Comparison of ENCODE assay signal across 8 cellular contexts in genomic region chr19:12774588-12775555, GRCh38. TPM values are rescaled to one million over a fixed set of nuclear protein-coding genes. Genes with fewer than 3 reads are reported as not detected.
DNase-seq lines count a peak whose midpoint lies in the region; ATAC-seq, FAIRE-seq and TF ChIP-seq lines count a peak whose summit lies in the region.

Gene HOOK2 (minus strand): TSS chr19:12775552. CDS start chr19:12775449, 103 bp downstream.

- WGBS in prostate gland, result 23% methylated on average over 29 of the region's 58 CpGs

- ATAC-seq in activated naive CD4-positive, alpha-beta T cell treated with anti-CD3 and anti-CD28 coated beads, Interleukin-2, amount 50 U/mL, for 72 hours, result no peak
- no peak for ATAC-seq in left cardiac atrium
- no peak for ATAC-seq in HG02870 (IDR thresholded peaks at IDR 0.05; ENCODE audit: unreplicated experiment)

- DNase-seq in activated CD4-positive, alpha-beta T cell treated with anti-CD3 and anti-CD28 coated beads, Interleukin-2, amount 10 ng/mL, durations not matched to agents 24 days and 14 days, result no peak
- DNase-seq in activated CD4-positive, alpha-beta T cell treated with anti-CD3 and anti-CD28 coated beads for 1 hour, result no peak
- DNase-seq in NCI-H2029 (lab: John Stamatoyannopoulos, UW), result peak; percentile 98
- DNase-seq in activated naive CD4-positive, alpha-beta T cell treated with anti-CD3 and anti-CD28 coated beads, Interleukin-2, amount 50 U/mL, for 72 hours (ENCODE audit: low spot score in 2 of 2), result no peak
- DNase-seq in left cardiac atrium, result no peak
- DNase-seq in prostate gland (ENCODE audit: low spot score), result peak; percentile 94
- no peak for DNase-seq in D721Med (ENCODE audit: insufficient read length, low spot score)

- peak within 1 kb of the TSS; percentile 96 for H3K27ac ChIP-seq in prostate gland

- TF ChIP-seq CTCF in prostate gland (IDR thresholded peaks at IDR 0.05) (no peak), D721Med (IDR thresholded peaks at IDR 0.05; ENCODE audit: insufficient read depth, missing control alignments) (no peak)

- peak within 1 kb of the TSS; percentile 70 for H3K27ac Mint-ChIP-seq in activated CD4-positive, alpha-beta T cell treated with anti-CD3 and anti-CD28 coated beads, Interleukin-2, amount 10 ng/mL, durations not matched to agents 24 days and 14 days
- H3K27ac Mint-ChIP-seq in activated naive CD4-positive, alpha-beta T cell treated with anti-CD3 and anti-CD28 coated beads, Interleukin-2, amount 50 U/mL, for 72 hours, result peak within 1 kb of the TSS; percentile 30 to 74

- H3K36me3 ChIP-seq in prostate gland, result no peaks in the 10 kb centered on the region

- peaks cover 3% of the 10 kb centered on the region for H3K4me1 ChIP-seq in prostate gland (replicated peaks)

- H3K36me3 Mint-ChIP-seq in activated CD4-positive, alpha-beta T cell treated with anti-CD3 and anti-CD28 coated beads, Interleukin-2, amount 10 ng/mL, durations not matched to agents 24 days and 14 days (ENCODE audit: low read depth), result no peaks in the 10 kb centered on the region
- peaks cover 0 to 5% of the 10 kb centered on the region in 2 donors for H3K36me3 Mint-ChIP-seq in activated naive CD4-positive, alpha-beta T cell treated with anti-CD3 and anti-CD28 coated beads, Interleukin-2, amount 50 U/mL, for 72 hours

- TF ChIP-seq POLR2A in prostate gland (IDR thresholded peaks at IDR 0.05), result no peak

- no peaks in the 10 kb centered on the region for H3K9me3 Mint-ChIP-seq in activated CD4-positive, alpha-beta T cell treated with anti-CD3 and anti-CD28 coated beads, Interleukin-2, amount 10 ng/mL, durations not matched to agents 24 days and 14 days
- H3K9me3 Mint-ChIP-seq in activated naive CD4-positive, alpha-beta T cell treated with anti-CD3 and anti-CD28 coated beads, Interleukin-2, amount 50 U/mL, for 72 hours, result no peaks in the 10 kb centered on the region

- no peak for FAIRE-seq in D721Med (lab: Jason Lieb, UNC)

- peaks cover 33% of the 10 kb centered on the region for H3K4me1 Mint-ChIP-seq in activated CD4-positive, alpha-beta T cell treated with anti-CD3 and anti-CD28 coated beads, Interleukin-2, amount 10 ng/mL, durations not matched to agents 24 days and 14 days

- intact Hi-C loops in activated CD4-positive, alpha-beta T cell treated with anti-CD3 and anti-CD28 coated beads, Interleukin-2, amount 10 ng/mL, durations not matched to agents 24 days and 14 days (cut with micrococcal nuclease), result loop anchor here (5.0 kb wide), 1 partner anchor 62 kb away; the partner anchor contains the start of gene MAST1
- intact Hi-C loops in left cardiac atrium (cut with DNase I), result no loop called here
- intact Hi-C loops in prostate gland (cut with DNase I), result loop anchor here (5.0 kb wide), 1 partner anchor 32 kb away; the partner anchor contains the start of gene RNASEH2A

- peak within 1 kb of the TSS; percentile 74 for H3K4me3 Mint-ChIP-seq in activated CD4-positive, alpha-beta T cell treated with anti-CD3 and anti-CD28 coated beads, Interleukin-2, amount 10 ng/mL, durations not matched to agents 24 days and 14 days

- H3K27me3 ChIP-seq in prostate gland (replicated peaks; ENCODE audit: insufficient read depth), result no peaks in the 10 kb centered on the region

- peak within 1 kb of the TSS; percentile 61 to 66 for H3K4me3 ChIP-seq in prostate gland

- H3K27me3 Mint-ChIP-seq in activated CD4-positive, alpha-beta T cell treated with anti-CD3 and anti-CD28 coated beads, Interleukin-2, amount 10 ng/mL, durations not matched to agents 24 days and 14 days, result no peaks in the 10 kb centered on the region

- no peaks in the 10 kb centered on the region for H3K9me3 ChIP-seq in prostate gland

RNA-seq across cellular contexts. Expression of gene HOOK2, which starts in this region (rescaled TPM):
- total RNA-seq in activated CD4-positive, alpha-beta T cell treated with anti-CD3 and anti-CD28 coated beads, Interleukin-2, amount 10 ng/mL, durations not matched to agents 24 days and 14 days, result 17.8 and 18.3 TPM in 2 replicates
- 10 to 100 TPM; 37.9 to 41.5 TPM for total RNA-seq in activated naive CD4-positive, alpha-beta T cell treated with anti-CD3 and anti-CD28 coated beads, Interleukin-2, amount 50 U/mL, for 72 hours
- total RNA-seq in left cardiac atrium (10 to 100 TPM; 16.8 to 28.8 TPM), prostate gland (100 to 1,000 TPM in 1 of 2 donors, 10 to 100 TPM in 1; 49.6 to 126 TPM)

Comparison
In these comparisons a context has a peak if more than half of its experiments do, and no peak if none do; other contexts are left out.
1. DNase-seq: peak in NCI-H2029 (single experiment) and prostate gland (single experiment); none in activated CD4-positive, alpha-beta T cell treated with anti-CD3 and anti-CD28 coated beads, Interleukin-2, amount 10 ng/mL, durations not matched to agents 24 days and 14 days (single experiment), activated CD4-positive, alpha-beta T cell treated with anti-CD3 and anti-CD28 coated beads for 1 hour (single experiment), activated naive CD4-positive, alpha-beta T cell treated with anti-CD3 and anti-CD28 coated beads, Interleukin-2, amount 50 U/mL, for 72 hours (0 of 2), left cardiac atrium (single experiment) and D721Med (single experiment).
2. intact Hi-C loops: an anchor here in activated CD4-positive, alpha-beta T cell treated with anti-CD3 and anti-CD28 coated beads, Interleukin-2, amount 10 ng/mL, durations not matched to agents 24 days and 14 days (5.0 kb wide) and prostate gland (5.0 kb wide); none called in left cardiac atrium.